ENCODE assay signal across 22 cellular contexts in genomic region chr6:109075934-109076333, GRCh38. TPM values are rescaled to one million over a fixed set of nuclear protein-coding genes. Genes with fewer than 3 reads are reported as not detected.
A peak's percentile ranks its signal among the peaks of the same experiment; 100 is the strongest.
DNase-seq lines count a peak whose midpoint lies in the region; ATAC-seq and TF ChIP-seq lines count a peak whose summit lies in the region.
"Had no signal": no experiment of that assay in that cellular context is flagged by ENCODE, and none has a peak within 500 bp of the region (broad histone marks: within the 10 kb centered on the region; RNA-seq: fewer than 3 reads in every experiment).

No MANE protein-coding gene starts in this region.

- H3K9ac ChIP-seq in BLaER1 treated with 17β-estradiol and CSF1 and Interleukin-3, amounts not matched to agents 10 nM and 100 nM, result no peak overlapping the region
- peak overlapping the region; percentile 23 for H3K9ac ChIP-seq in mesenchymal stem cell (ENCODE audit: low read length)

- no peaks in the 10 kb centered on the region for H3K9me3 ChIP-seq in BLaER1 treated with 17β-estradiol and CSF1 and Interleukin-3, amounts not matched to agents 10 nM and 100 nM (replicated peaks in 1 of 11)
- no peaks in the 10 kb centered on the region for H3K9me3 ChIP-seq in T-helper 17 cell (ENCODE audit: control insufficient read depth, low read length, poor library complexity, severe bottlenecking)
- no peaks in the 10 kb centered on the region for H3K9me3 ChIP-seq in mesenchymal stem cell (ENCODE audit: control insufficient read depth, low read length)
- H3K9me3 ChIP-seq: sigmoid colon, SJSA1 had no signal

- H3K14ac ChIP-seq in mesenchymal stem cell (ENCODE audit: low read length in 2 of 2), result no peak overlapping the region

- TF ChIP-seq CTCF in HFF-Myc (IDR thresholded peaks at IDR 0.05; ENCODE audit: low read depth, low read length, missing control alignments), result no peak

- H3K27ac ChIP-seq in BLaER1 treated with 17β-estradiol and CSF1 and Interleukin-3, amounts not matched to agents 10 nM and 100 nM, result no peak overlapping the region
- H3K27ac ChIP-seq in mesenchymal stem cell (ENCODE audit: low read length, poor library complexity, severe bottlenecking), result no peak overlapping the region
- H3K27ac ChIP-seq: coronary artery, sigmoid colon, SJSA1 had no signal

- H4K20me1 ChIP-seq in BLaER1 treated with 17β-estradiol and CSF1 and Interleukin-3, amounts not matched to agents 10 nM and 100 nM, result no peaks in the 10 kb centered on the region

- no peak overlapping the region for H2BK120ac ChIP-seq in mesenchymal stem cell (ENCODE audit: low read depth, low read length)

- no peak overlapping the region for H3K4ac ChIP-seq in mesenchymal stem cell (ENCODE audit: low read depth in 1 of 2, low read length in 2 of 2)

- no peak overlapping the region for H3K23ac ChIP-seq in mesenchymal stem cell (ENCODE audit: low read length in 2 of 2)

- H3K36me3 Mint-ChIP-seq in T-helper 17 cell (ENCODE audit: low read depth), result no peaks in the 10 kb centered on the region
- no peaks in the 10 kb centered on the region for H3K36me3 Mint-ChIP-seq in effector memory CD8-positive, alpha-beta T cell (ENCODE audit: insufficient read depth)

- no peak overlapping the region for H2BK15ac ChIP-seq in mesenchymal stem cell (ENCODE audit: low read depth, poor library complexity, severe bottlenecking)

- H2BK12ac ChIP-seq in mesenchymal stem cell (ENCODE audit: low read length in 2 of 2), result no peak overlapping the region

- H4K8ac ChIP-seq in mesenchymal stem cell (ENCODE audit: low read length), result no peak overlapping the region

- H2BK5ac ChIP-seq in mesenchymal stem cell (ENCODE audit: low read depth, low read length, poor library complexity, severe bottlenecking), result no peak overlapping the region

- no peaks in the 10 kb centered on the region; a peak in 1 of 22 replicates for H3K27me3 ChIP-seq in BLaER1 treated with 17β-estradiol and CSF1 and Interleukin-3, amounts not matched to agents 10 nM and 100 nM
- no peaks in the 10 kb centered on the region for H3K27me3 ChIP-seq in mesenchymal stem cell (ENCODE audit: control insufficient read depth in 1 of 2, insufficient read depth in 1 of 2, low read length in 2 of 2)
- H3K27me3 ChIP-seq: sigmoid colon, SJSA1 had no signal

- H3K9me3 Mint-ChIP-seq in effector memory CD8-positive, alpha-beta T cell, result no peaks in the 10 kb centered on the region
- H3K9me3 Mint-ChIP-seq: memory B cell had no signal

- no peaks in the 10 kb centered on the region for H3K36me3 ChIP-seq in BLaER1 treated with 17β-estradiol and CSF1 and Interleukin-3, amounts not matched to agents 10 nM and 100 nM
- H3K36me3 ChIP-seq in mesenchymal stem cell (ENCODE audit: control insufficient read depth in 1 of 2, insufficient read depth in 2 of 2, low read depth in 1 of 2, low read length in 2 of 2), result no peaks in the 10 kb centered on the region
- H3K36me3 ChIP-seq: sigmoid colon, SJSA1 had no signal

- H3K4me2 ChIP-seq in BLaER1 treated with 17β-estradiol and CSF1 and Interleukin-3, amounts not matched to agents 10 nM and 100 nM, result peak overlapping the region; percentile 4 to 48 (median 37); a peak in 16 of 22 replicates
- no peak overlapping the region for H3K4me2 ChIP-seq in mesenchymal stem cell (ENCODE audit: low read length, poor library complexity, severe bottlenecking)

- peak; percentile 49 for DNase-seq in HFF-Myc (ENCODE audit: extremely low read depth, low read depth)
- DNase-seq in T-helper 17 cell, result no peak
- DNase-seq in mesenchymal stem cell, result peak; percentile 19
- DNase-seq in effector memory CD8-positive, alpha-beta T cell, result no peak
- no peak for DNase-seq in hepatic stellate cell (ENCODE audit: low spot score)
- DNase-seq: activated CD4-positive, alpha-beta T cell treated with anti-CD3 and anti-CD28 coated beads for 48 hours; activated naive CD4-positive, alpha-beta T cell; activated T-cell treated with anti-CD3 and anti-CD28 coated beads, Interleukin-2, amount 50 U/mL, for 48 hours; COR-L47; DMS79; glutamatergic neuron; NCI-H2081 treated with DMSO at 0.1 percent for 48 hours; sigmoid colon; trophoblast cell had no signal

- H4K91ac ChIP-seq in mesenchymal stem cell (ENCODE audit: low read length), result no peak overlapping the region

- H3K27ac Mint-ChIP-seq in T-helper 17 cell, result peak overlapping the region; percentile 47
- peak overlapping the region in 1 of 2 donors; percentile 55 for H3K27ac Mint-ChIP-seq in effector memory CD8-positive, alpha-beta T cell
- H3K27ac Mint-ChIP-seq: memory B cell, progenitor cell of endocrine pancreas had no signal

- no peak overlapping the region for H2AFZ ChIP-seq in mesenchymal stem cell (ENCODE audit: low read depth, low read length)

- H3K4me3 ChIP-seq in BLaER1 treated with 17β-estradiol and CSF1 and Interleukin-3, amounts not matched to agents 10 nM and 100 nM, result no peak overlapping the region
- H3K4me3 ChIP-seq in HFF-Myc (replicated peaks; ENCODE audit: low read depth, low read length), result no peak overlapping the region
- no peak overlapping the region for H3K4me3 ChIP-seq in mesenchymal stem cell (ENCODE audit: insufficient read depth in 1 of 2, low read depth in 1 of 2, low read length in 2 of 2)
- H3K4me3 ChIP-seq: coronary artery, sigmoid colon, SJSA1 had no signal

- H3K4me1 ChIP-seq in BLaER1 treated with 17β-estradiol and CSF1 and Interleukin-3, amounts not matched to agents 10 nM and 100 nM, result peaks cover 14 to 57% (median 24%) of the 10 kb centered on the region in 10 experiments
- H3K4me1 ChIP-seq in mesenchymal stem cell (ENCODE audit: control insufficient read depth, insufficient read depth, low read depth, low read length), result no peaks in the 10 kb centered on the region
- H3K4me1 ChIP-seq: SJSA1 had no signal

- peaks cover 23% of the 10 kb centered on the region for H3K4me1 Mint-ChIP-seq in T-helper 17 cell
- peaks cover 18 to 28% of the 10 kb centered on the region in 2 donors for H3K4me1 Mint-ChIP-seq in effector memory CD8-positive, alpha-beta T cell (ENCODE audit: low read depth in 2 of 2)

- no peak for ATAC-seq in T-helper 17 cell
- ATAC-seq in HG02571 (IDR thresholded peaks at IDR 0.05; ENCODE audit: unreplicated experiment), result no peak
- ATAC-seq in HG02642 (IDR thresholded peaks at IDR 0.05; ENCODE audit: poor library complexity, unreplicated experiment), result no peak
- no peak for ATAC-seq in effector memory CD8-positive, alpha-beta T cell (replicated peaks)
- ATAC-seq: esophagus mucosa had no signal

- H3K18ac ChIP-seq in mesenchymal stem cell (ENCODE audit: low read depth in 1 of 2, low read length in 2 of 2), result no peak overlapping the region

- H2AK5ac ChIP-seq in mesenchymal stem cell (ENCODE audit: low read length, severe bottlenecking), result no peak overlapping the region

- no peak overlapping the region for H3K4me3 Mint-ChIP-seq in T-helper 17 cell
- no peak overlapping the region for H3K4me3 Mint-ChIP-seq in effector memory CD8-positive, alpha-beta T cell
- H3K4me3 Mint-ChIP-seq: memory B cell had no signal

- H3K27me3 Mint-ChIP-seq in T-helper 17 cell, result no peaks in the 10 kb centered on the region
- H3K27me3 Mint-ChIP-seq in effector memory CD8-positive, alpha-beta T cell, result no peaks in the 10 kb centered on the region
- H3K27me3 Mint-ChIP-seq: memory B cell, progenitor cell of endocrine pancreas had no signal

- peaks cover 15% of the 10 kb centered on the region for H3K79me1 ChIP-seq in mesenchymal stem cell (replicated peaks; ENCODE audit: low read length, poor library complexity, severe bottlenecking)

RNA-seq across cellular contexts. Expression of gene SESN1, which starts 18.7 kb away (rescaled TPM):
- 10 to 100 TPM; 69.6 to 97.3 TPM for total RNA-seq in T-helper 17 cell
- 10.1 TPM for polyA plus RNA-seq in mesenchymal stem cell (2013, experiment 1 of 2)
- polyA plus RNA-seq in mesenchymal stem cell (2013, experiment 2 of 2), result 10.9 TPM

RNA-seq across cellular contexts. Expression of gene CEP57L1, which starts 19.4 kb away (rescaled TPM):
- total RNA-seq in T-helper 17 cell, result 1 to 10 TPM; 4.6 to 9.7 TPM
- polyA plus RNA-seq in mesenchymal stem cell (2013, experiment 1 of 2), result 15.8 TPM
- 16.7 TPM for polyA plus RNA-seq in mesenchymal stem cell (2013, experiment 2 of 2)

Comparison
In these comparisons a context has a peak if more than half of its experiments do, and no peak if none do; other contexts are left out.
1. DNase-seq: peak in HFF-Myc (single experiment) and mesenchymal stem cell (single experiment); none in T-helper 17 cell (0 of 3), effector memory CD8-positive, alpha-beta T cell (0 of 3) and hepatic stellate cell (single experiment).